ENCODE assay signal across 18 cellular contexts in genomic region chr14:54864526-54864925, GRCh38. TPM values are rescaled to one million over a fixed set of nuclear protein-coding genes. Genes with fewer than 3 reads are reported as not detected.
A peak's percentile ranks its signal among the peaks of the same experiment; 100 is the strongest.
DNase-seq lines count a peak whose midpoint lies in the region; ATAC-seq and TF ChIP-seq lines count a peak whose summit lies in the region.
"Had no signal": no experiment of that assay in that cellular context is flagged by ENCODE, and none has a peak within 500 bp of the region (broad histone marks: within the 10 kb centered on the region; RNA-seq: fewer than 3 reads in every experiment).

No MANE protein-coding gene starts in this region.

- H4K20me1 ChIP-seq in PC-3 (ENCODE audit: low read length), result no peaks in the 10 kb centered on the region

- peaks cover 5% of the 10 kb centered on the region for H3K4me1 ChIP-seq in PC-3 (ENCODE audit: insufficient read depth, low read length)
- H3K4me1 ChIP-seq: SJSA1 had no signal

- no peaks in the 10 kb centered on the region for H3F3A ChIP-seq in PC-3 (ENCODE audit: low read length, unreplicated experiment)

- H3K9me3 ChIP-seq in PC-3 (ENCODE audit: low read length), result no peaks in the 10 kb centered on the region
- H3K9me3 ChIP-seq: BE2C, SJSA1 had no signal

- DNase-seq in GM03348 (ENCODE audit: low spot score) (peak; percentile 7), HCEC 1CT (peak; percentile 3), PC-3 (no peak), fibroblast of pulmonary artery (ENCODE audit: low read depth) (peak; percentile 57), HT-29 (ENCODE audit: low spot score) (no peak), omental fat pad (ENCODE audit: low spot score) (no peak), HEK293T (ENCODE audit: extremely low spot score) (no peak)
- DNase-seq in activated CD4-positive, alpha-beta T cell treated with anti-CD3 and anti-CD28 coated beads, Interleukin-2, amount 50 U/mL, for 4 hours, result no peak
- DNase-seq: BE2C; CD4-positive, alpha-beta T cell; MV-4-11; NCI-H1417; NCI-H2029 treated with DMSO at 0.1 percent for 48 hours; NCI-H510A treated with DMSO at 0.1 percent for 48 hours; NK-92 treated with Interleukin-12 subunit alpha and Interleukin-12 subunit beta, amount 100 ng/mL, for 24 hours had no signal

- no peak overlapping the region for H3K27ac ChIP-seq in PC-3 (ENCODE audit: low read length)
- H3K27ac ChIP-seq: SJSA1 had no signal

- CTCF ChIA-PET in PC-3 (lab: Charles Lee) (no interaction called here), HEK293T (lab: Yijun Ruan, JAX) (no interaction called here)

- peak; percentile 45 for ATAC-seq in PC-3
- ATAC-seq in omental fat pad (ENCODE audit: low FRiP score), result no peak
- ATAC-seq: HCT116, K562 had no signal

- H2AFZ ChIP-seq in PC-3 (ENCODE audit: low read length), result no peak overlapping the region

- no peak for TF ChIP-seq CTCF in PC-3 (conservative IDR thresholded peaks at IDR 0.05; ENCODE audit: low read depth, low read length)
- no peak for TF ChIP-seq CTCF in fibroblast of pulmonary artery (IDR thresholded peaks at IDR 0.05; ENCODE audit: low read length, missing control alignments)
- no peak for TF ChIP-seq CTCF in omental fat pad (IDR thresholded peaks at IDR 0.05)

- H3K4me3 ChIP-seq in PC-3 (ENCODE audit: low read length) (no peak overlapping the region), fibroblast of pulmonary artery (replicated peaks; ENCODE audit: low read depth, low read length) (no peak overlapping the region)
- H3K4me3 ChIP-seq: K562, SJSA1 had no signal

- POLR2A ChIA-PET in PC-3 (lab: Charles Lee; ENCODE audit: unreplicated experiment) (no interaction called here), HEK293T (lab: Yijun Ruan, JAX) (no interaction called here)

- H3K27me3 ChIP-seq in PC-3 (ENCODE audit: low read length), result no peaks in the 10 kb centered on the region
- H3K27me3 ChIP-seq: BE2C had no signal

- no peak overlapping the region for H3K4me2 ChIP-seq in PC-3 (ENCODE audit: low read length)

- no peaks in the 10 kb centered on the region for H3K36me3 ChIP-seq in PC-3 (ENCODE audit: low read depth, low read length)
- H3K36me3 ChIP-seq: SJSA1 had no signal

- intact Hi-C loops in PC-3 (cut with micrococcal nuclease), result no loop called here

- no peak overlapping the region for H3K9ac ChIP-seq in PC-3 (ENCODE audit: low read length)

- no peaks in the 10 kb centered on the region for H3K9me2 ChIP-seq in PC-3 (replicated peaks; ENCODE audit: low read length)

- no peaks in the 10 kb centered on the region for H3K79me2 ChIP-seq in PC-3 (ENCODE audit: low read length)

- BruUV-seq in PC-3 (replicated peaks; lab: Mats Ljungman, UMichigan), result TSS peak; percentile 35

TF ChIP-seq in HEK293T, 16 proteins besides CTCF, POLR2A, EP300 and RAD21:
- no peak for TF ChIP-seq FOXK2 (IDR thresholded peaks at IDR 0.05)

RNA-seq across cellular contexts. Expression of gene GCH1, which starts 38.1 kb away (rescaled TPM):
- total RNA-seq in PC-3 (2014; rRNA removed) (26.6 and 26.9 TPM in 2 replicates), omental fat pad (10 to 100 TPM in 3 of 4 donors, 1 to 10 TPM in 1; 9.4 to 27.9 (median 18.7) TPM)
- 11.5 and 11.8 TPM in 2 replicates for total RNA-seq in HT-29 (2014; rRNA removed; shearing (Covaris generic))

Comparison
In these comparisons a context has a peak if more than half of its experiments do, and no peak if none do; other contexts are left out.
1. DNase-seq: peak in GM03348 (single experiment), HCEC 1CT (single experiment) and fibroblast of pulmonary artery (single experiment); none in PC-3 (single experiment), activated CD4-positive, alpha-beta T cell treated with anti-CD3 and anti-CD28 coated beads, Interleukin-2, amount 50 U/mL, for 4 hours (0 of 2), HT-29 (single experiment), omental fat pad (single experiment) and HEK293T (single experiment).